Comparison of ENCODE assay signal across 18 cellular contexts in genomic region chr15:41887893-41888292, GRCh38. TPM values are rescaled to one million over a fixed set of nuclear protein-coding genes. Genes with fewer than 3 reads are reported as not detected.
A peak's percentile ranks its signal among the peaks of the same experiment; 100 is the strongest.
DNase-seq lines count a peak whose midpoint lies in the region; ATAC-seq and TF ChIP-seq lines count a peak whose summit lies in the region.
"Had no signal": no experiment of that assay in that cellular context is flagged by ENCODE, and none has a peak within 500 bp of the region (broad histone marks: within the 10 kb centered on the region; RNA-seq: fewer than 3 reads in every experiment).

No MANE protein-coding gene starts in this region.

- intact Hi-C loops in IMR-90 (cut with micrococcal nuclease) (no loop called here), upper lobe of right lung (cut with DNase I) (no loop called here)

- no peak for TF ChIP-seq RAD21 in IMR-90 (IDR thresholded peaks at IDR 0.05; ENCODE audit: low read length)

- peak overlapping the region in 2 of 3 donors; percentile 15 to 31 for H3K27ac Mint-ChIP-seq in CD4-positive, CD25-positive, alpha-beta regulatory T cell
- peak overlapping the region in 5 of 6 donors; percentile 74 to 89 (median 78) for H3K27ac Mint-ChIP-seq in immature natural killer cell

- H3K9me3 ChIP-seq in CD4-positive, CD25-positive, alpha-beta regulatory T cell (ENCODE audit: control insufficient read depth in 2 of 2, low read length in 2 of 2) = no peaks in the 10 kb centered on the region
- H3K9me3 ChIP-seq in IMR-90 (ENCODE audit: control insufficient read depth, insufficient read depth, low read length) = no peaks in the 10 kb centered on the region
- H3K9me3 ChIP-seq in upper lobe of right lung = no peaks in the 10 kb centered on the region
- H3K9me3 ChIP-seq: MG63 had no signal

- CTCF ChIA-PET in IMR-90 (lab: Yijun Ruan, JAX) = no interaction called here

- H2BK120ac ChIP-seq in IMR-90 (ENCODE audit: low read depth, low read length) = no peak overlapping the region

- POLR2A ChIA-PET in IMR-90 (lab: Charles Lee; ENCODE audit: unreplicated experiment) = no interaction called here

- no peak overlapping the region for H3K18ac ChIP-seq in IMR-90 (ENCODE audit: low read depth, low read length)

- DNase-seq in CD4-positive, CD25-positive, alpha-beta regulatory T cell = no peak
- DNase-seq in IMR-90 = no peak
- DNase-seq in immature natural killer cell = no peak
- DNase-seq in upper lobe of right lung = peak; percentile 59
- no peak for DNase-seq in central memory CD4-positive, alpha-beta T cell
- no peak for DNase-seq in activated T-cell treated with anti-CD3 and anti-CD28 coated beads, Interleukin-2, amount 50 U/mL, for 48 hours
- DNase-seq: DMS53, GF-D8, MG63, NCI-H1048, NCI-H1417 treated with DMSO at 0.1 percent for 48 hours, NCI-H187 treated with DMSO at 0.1 percent for 48 hours, NCI-H2107, NCI-H446 treated with DMSO at 0.1 percent for 48 hours, NCI-H526 treated with DMSO at 0.1 percent for 48 hours, Right ventricle myocardium superior had no signal

- H4K91ac ChIP-seq in IMR-90 (ENCODE audit: insufficient read depth, low read depth, low read length) = no peak overlapping the region

- H3K9me3 Mint-ChIP-seq in CD4-positive, CD25-positive, alpha-beta regulatory T cell = peaks cover 0 to 2% (median 0%) of the 10 kb centered on the region in 7 donors
- no peaks in the 10 kb centered on the region for H3K9me3 Mint-ChIP-seq in immature natural killer cell

- no peak overlapping the region for H3K9ac ChIP-seq in IMR-90 (ENCODE audit: low read depth, low read length)

- H3K79me1 ChIP-seq in IMR-90 (ENCODE audit: low read depth in 1 of 2, low read length in 2 of 2) = no peaks in the 10 kb centered on the region

- H2AFZ ChIP-seq in IMR-90 (replicated peaks; ENCODE audit: low read length, poor library complexity) = no peak overlapping the region

- no TSS peak for BruUV-seq in IMR-90 (replicated peaks; lab: Mats Ljungman, UMichigan)

- H4K5ac ChIP-seq in IMR-90 (ENCODE audit: low read depth, low read length) = no peak overlapping the region

- in situ Hi-C loops in IMR-90 (cut with MboI; ENCODE audit: low sequenced_read_pairs) = no loop called here

- H4K20me1 ChIP-seq in IMR-90 (ENCODE audit: insufficient read depth, low read length) = no peaks in the 10 kb centered on the region

- no peak for ATAC-seq in CD4-positive, CD25-positive, alpha-beta regulatory T cell (ENCODE audit: low read depth in 2 of 2)
- no peak for ATAC-seq in IMR-90 (ENCODE audit: low read depth)
- ATAC-seq in upper lobe of right lung = no peak
- ATAC-seq in HG03095 (IDR thresholded peaks at IDR 0.05; ENCODE audit: unreplicated experiment) = no peak
- ATAC-seq: K562 had no signal

- H3K27me3 ChIP-seq in CD4-positive, CD25-positive, alpha-beta regulatory T cell (ENCODE audit: control insufficient read depth, insufficient read depth, low read length) = no peaks in the 10 kb centered on the region
- peaks cover 5% of the 10 kb centered on the region; the same call in 1 of the 2 replicates for H3K27me3 ChIP-seq in IMR-90 (ENCODE audit: control insufficient read depth, insufficient read depth, low read length)
- no peaks in the 10 kb centered on the region for H3K27me3 ChIP-seq in upper lobe of right lung
- H3K27me3 ChIP-seq: MG63 had no signal

- H3K4me3 ChIP-seq in CD4-positive, CD25-positive, alpha-beta regulatory T cell (ENCODE audit: low read depth, low read length) = no peak overlapping the region
- no peak overlapping the region for H3K4me3 ChIP-seq in IMR-90 (ENCODE audit: insufficient read depth, low read depth, low read length)
- no peak overlapping the region for H3K4me3 ChIP-seq in upper lobe of right lung
- H3K4me3 ChIP-seq: K562, MG63 had no signal

- H4K8ac ChIP-seq in IMR-90 (ENCODE audit: low read depth in 2 of 2, low read length in 2 of 2) = no peak overlapping the region

- no peak overlapping the region for H3K4me2 ChIP-seq in IMR-90 (ENCODE audit: low read depth, low read length)

- no peak overlapping the region for H3K27ac ChIP-seq in CD4-positive, CD25-positive, alpha-beta regulatory T cell (ENCODE audit: insufficient read depth, low read length, poor library complexity, severe bottlenecking)
- no peak overlapping the region for H3K27ac ChIP-seq in IMR-90 (ENCODE audit: insufficient read depth, low read length)
- H3K27ac ChIP-seq in upper lobe of right lung = no peak overlapping the region

- no peak overlapping the region for H3K4me3 Mint-ChIP-seq in CD4-positive, CD25-positive, alpha-beta regulatory T cell
- peak overlapping the region in 1 of 5 donors; percentile 21 for H3K4me3 Mint-ChIP-seq in immature natural killer cell

- H3K23ac ChIP-seq in IMR-90 (ENCODE audit: low read depth, low read length) = no peak overlapping the region

- H3K36me3 Mint-ChIP-seq in CD4-positive, CD25-positive, alpha-beta regulatory T cell = no peaks in the 10 kb centered on the region
- no peaks in the 10 kb centered on the region for H3K36me3 Mint-ChIP-seq in immature natural killer cell

- H3K9me1 ChIP-seq in IMR-90 (ENCODE audit: insufficient read depth, low read length) = peaks cover 2% of the 10 kb centered on the region; the same call in 1 of the 2 replicates

- TF ChIP-seq CTCF in IMR-90 (conservative IDR thresholded peaks at IDR 0.05; ENCODE audit: low read depth, low read length) = no peak
- no peak for TF ChIP-seq CTCF in upper lobe of right lung (IDR thresholded peaks at IDR 0.05)

- no peak for TF ChIP-seq POLR2A in IMR-90 (IDR thresholded peaks at IDR 0.05; ENCODE audit: low read depth, low read length)

- H2BK20ac ChIP-seq in IMR-90 (ENCODE audit: low read depth, low read length) = no peak overlapping the region

- dilution Hi-C loops in IMR-90 (cut with HindIII; ENCODE audit: low sequenced_read_pairs, unreplicated experiment) = no loop called here

- peaks cover 0 to 33% (median 18%) of the 10 kb centered on the region in 4 donors for H3K4me1 Mint-ChIP-seq in CD4-positive, CD25-positive, alpha-beta regulatory T cell
- H3K4me1 Mint-ChIP-seq in immature natural killer cell = peaks cover 28 to 36% of the 10 kb centered on the region in 2 donors

- H2AK5ac ChIP-seq in IMR-90 (ENCODE audit: low read depth, low read length) = no peak overlapping the region

- no peak overlapping the region for H3K56ac ChIP-seq in IMR-90 (ENCODE audit: extremely low read depth, insufficient read depth, low read length)

- H2BK15ac ChIP-seq in IMR-90 (ENCODE audit: low read depth, low read length) = no peak overlapping the region

- H2AK9ac ChIP-seq in IMR-90 (replicated peaks; ENCODE audit: low read depth, low read length, poor library complexity) = peak overlapping the region; percentile 38

- H3K4ac ChIP-seq in IMR-90 (ENCODE audit: low read depth, low read length) = no peak overlapping the region

- H3K36me3 ChIP-seq in CD4-positive, CD25-positive, alpha-beta regulatory T cell (ENCODE audit: control insufficient read depth, insufficient read depth, low read length) = no peaks in the 10 kb centered on the region
- H3K36me3 ChIP-seq in IMR-90 (ENCODE audit: control insufficient read depth, insufficient read depth, low read length) = no peaks in the 10 kb centered on the region
- no peaks in the 10 kb centered on the region for H3K36me3 ChIP-seq in upper lobe of right lung

- peaks cover 12% of the 10 kb centered on the region for H3K4me1 ChIP-seq in CD4-positive, CD25-positive, alpha-beta regulatory T cell (ENCODE audit: control insufficient read depth, insufficient read depth, low read length, poor library complexity, severe bottlenecking)
- H3K4me1 ChIP-seq in IMR-90 (ENCODE audit: control insufficient read depth, insufficient read depth, low read length) = no peaks in the 10 kb centered on the region
- no peaks in the 10 kb centered on the region for H3K4me1 ChIP-seq in upper lobe of right lung

- no peak overlapping the region for H3K14ac ChIP-seq in IMR-90 (replicated peaks; ENCODE audit: low read depth, low read length)

- no peaks in the 10 kb centered on the region for H3K27me3 Mint-ChIP-seq in CD4-positive, CD25-positive, alpha-beta regulatory T cell
- H3K27me3 Mint-ChIP-seq in immature natural killer cell (ENCODE audit: low read depth in 3 of 3) = peaks cover 0 to 3% (median 0%) of the 10 kb centered on the region in 3 donors

- 85% methylated on average over 5 of the region's 9 CpGs; no CpG with 5 or more reads in 1 of the 2 experiments for WGBS in IMR-90 (ENCODE audit: extremely low coverage in 2 of 2, insufficient read length in 1 of 2), 2 experiments

- no peak overlapping the region for H2BK5ac ChIP-seq in IMR-90 (ENCODE audit: low read depth, low read length, poor library complexity, severe bottlenecking)

TF ChIP-seq in IMR-90, 13 proteins besides CTCF, POLR2A, EP300 and RAD21 (continues in another document):
- TF ChIP-seq RFX5 (IDR thresholded peaks at IDR 0.05; ENCODE audit: low read depth, low read length) = no peak
- no peak for TF ChIP-seq ELK1 (IDR thresholded peaks at IDR 0.05; ENCODE audit: borderline replicate concordance, low read depth, low read length)
- no peak for TF ChIP-seq MAFK (IDR thresholded peaks at IDR 0.05; ENCODE audit: low read depth, low read length)
- TF ChIP-seq SMC3 (IDR thresholded peaks at IDR 0.05; ENCODE audit: low read depth, low read length) = no peak
- no peak for TF ChIP-seq BHLHE40 (IDR thresholded peaks at IDR 0.05; ENCODE audit: low read depth, low read length)

RNA-seq across cellular contexts. Expression of gene SPTBN5, which starts 6.0 kb away (rescaled TPM):
- total RNA-seq in CD4-positive, CD25-positive, alpha-beta regulatory T cell = 2.7 TPM
- under 1 TPM in 1 of 4 donors, not detected in 3; 0.26 TPM for polyA plus RNA-seq in CD4-positive, CD25-positive, alpha-beta regulatory T cell
- total RNA-seq in IMR-90 (2012; rRNA removed) (under 0.01 TPM in 2 replicates), upper lobe of right lung (1.9 TPM)
- polyA plus RNA-seq in IMR-90 (2012; rRNA removed) (0.37 and 0.38 TPM in 2 replicates), immature natural killer cell (under 1 TPM in 1 of 3 donors, not detected in 2; 0.06 TPM)
- polyA plus RNA-seq in IMR-90 (2012; cell fraction: cytosol; rRNA removed) = 0.10 and 0.12 TPM in 2 replicates
- polyA plus RNA-seq in IMR-90 (2012; cell fraction: nucleus; rRNA removed; ENCODE audit: low replicate concordance) = 2.3 and 3.5 TPM in 2 replicates
- polyA plus RNA-seq: K562 had no signal

RNA-seq across cellular contexts. Expression of gene PLA2G4B, which starts 49.2 kb away (rescaled TPM):
- total RNA-seq in CD4-positive, CD25-positive, alpha-beta regulatory T cell = 30.1 TPM
- polyA plus RNA-seq in CD4-positive, CD25-positive, alpha-beta regulatory T cell = 1 to 10 TPM in 2 of 4 donors, under 1 TPM in 2; 0.42 to 3.4 (median 1.4) TPM
- total RNA-seq in IMR-90 (2012; rRNA removed) = under 0.01 and 0.18 TPM in 2 replicates
- 3.1 and 5.8 TPM in 2 replicates for polyA plus RNA-seq in IMR-90 (2012; rRNA removed)
- 0.90 and 1.6 TPM in 2 replicates for polyA plus RNA-seq in IMR-90 (2012; cell fraction: cytosol; rRNA removed)
- polyA plus RNA-seq in IMR-90 (2012; cell fraction: nucleus; rRNA removed; ENCODE audit: low replicate concordance) = 31.6 and 69.2 TPM in 2 replicates
- polyA plus RNA-seq in immature natural killer cell = 1 to 10 TPM in 2 of 3 donors, not detected in 1; 1.1 to 2.7 TPM
- 14.4 TPM for total RNA-seq in upper lobe of right lung

Comparison
In these comparisons a context has a peak if more than half of its experiments do, and no peak if none do; other contexts are left out.
1. RNA of gene PLA2G4B, which starts 49.2 kb away (total RNA-seq): 30.1 TPM in CD4-positive, CD25-positive, alpha-beta regulatory T cell (single experiment) and 14.4 TPM in upper lobe of right lung (single experiment); under 0.01 to 0.18 TPM in IMR-90; every median in the first group is over 10 times any median in the second.